ENCODE assay signal across 9 cellular contexts in genomic region chr13:45367995-45368394, GRCh38. TPM values are rescaled to one million over a fixed set of nuclear protein-coding genes. Genes with fewer than 3 reads are reported as not detected.
DNase-seq lines count a peak whose midpoint lies in the region; ATAC-seq, FAIRE-seq and TF ChIP-seq lines count a peak whose summit lies in the region.
"Had no signal": no experiment of that assay in that cellular context is flagged by ENCODE, and none has a peak within 500 bp of the region (broad histone marks: within the 10 kb centered on the region; RNA-seq: fewer than 3 reads in every experiment).

No MANE protein-coding gene starts in this region.

- H3K36me3 Mint-ChIP-seq in activated naive CD8-positive, alpha-beta T cell treated with anti-CD3 and anti-CD28 coated beads, Interleukin-2, amount 50 U/mL, for 24 hours (ENCODE audit: low read depth), result peaks cover 13% of the 10 kb centered on the region

- H4K20me1 ChIP-seq in MM.1S (ENCODE audit: insufficient read depth, low read length) (no peaks in the 10 kb centered on the region), HepG2 (ENCODE audit: insufficient read depth, low read length) (no peaks in the 10 kb centered on the region)

- H3K4me2 ChIP-seq in MM.1S (ENCODE audit: low read depth, low read length) (no peak overlapping the region), HepG2 (ENCODE audit: low read depth, low read length) (no peak overlapping the region)

- ATAC-seq in activated naive CD8-positive, alpha-beta T cell treated with anti-CD3 and anti-CD28 coated beads, Interleukin-2, amount 50 U/mL, for 24 hours, result peak; percentile 21
- peak; percentile 27; the same call in 1 of the 3 replicates for ATAC-seq in HepG2
- ATAC-seq in GM18517 (IDR thresholded peaks at IDR 0.05; ENCODE audit: unreplicated experiment), result no peak

- intact Hi-C loops in HepG2 (cut with micrococcal nuclease; ENCODE audit: unreplicated experiment), result no loop called here

- no peak for TF ChIP-seq RAD21 in HepG2 (CRISPR knock-in tag; IDR thresholded peaks at IDR 0.05)

- no peak overlapping the region for H2AFZ ChIP-seq in MM.1S (ENCODE audit: low read length)
- H2AFZ ChIP-seq in HepG2 (ENCODE audit: low read length), result no peak overlapping the region

- no peak for DNase-seq in MM.1S
- DNase-seq in activated naive CD8-positive, alpha-beta T cell treated with anti-CD3 and anti-CD28 coated beads, Interleukin-2, amount 50 U/mL, for 24 hours, result no peak
- DNase-seq in HepG2 (ENCODE audit: low spot score), result no peak
- DNase-seq in NCI-H345 treated with DMSO at 0.1 percent for 48 hours (lab: John Stamatoyannopoulos, UW; ENCODE audit: unreplicated experiment), result no peak
- DNase-seq in NCI-H1694 (lab: John Stamatoyannopoulos, UW), result no peak
- DNase-seq in GM19239 (ENCODE audit: insufficient read length, low spot score), result no peak
- DNase-seq: BE2C had no signal

- no peaks in the 10 kb centered on the region for H3K27me3 ChIP-seq in MM.1S (replicated peaks; ENCODE audit: insufficient read depth, low read length)
- no peaks in the 10 kb centered on the region for H3K27me3 ChIP-seq in HepG2 (ENCODE audit: control insufficient read depth in 1 of 2, insufficient read depth in 2 of 2, low read length in 2 of 2)
- H3K27me3 ChIP-seq: BE2C had no signal

- in situ Hi-C loops in HepG2 (cut with HindIII; ENCODE audit: extremely low pct_ligation_motif_present, low pct_unique_long_range_greater_than_20kb), result no loop called here

- no peaks in the 10 kb centered on the region for H3F3A ChIP-seq in MM.1S (ENCODE audit: insufficient read depth, low read length)

- POLR2A ChIA-PET in HepG2 (lab: Yijun Ruan, JAX), result no interaction called here

- no peaks in the 10 kb centered on the region for H3K4me1 ChIP-seq in MM.1S (ENCODE audit: low read length)
- peaks cover 18% of the 10 kb centered on the region for H3K4me1 ChIP-seq in HepG2 (ENCODE audit: insufficient read depth, low read length)
- H3K4me1 ChIP-seq: BE2C had no signal

- FAIRE-seq in HepG2 (lab: Jason Lieb, UNC) (no peak), GM19239 (lab: Jason Lieb, UNC) (no peak)

- no peak for TF ChIP-seq POLR2A in HepG2 (IDR thresholded peaks at IDR 0.05; ENCODE audit: insufficient read depth in 1 of 2, low read depth in 2 of 2, low read length in 2 of 2)

- no peaks in the 10 kb centered on the region for H3K9me3 Mint-ChIP-seq in activated naive CD8-positive, alpha-beta T cell treated with anti-CD3 and anti-CD28 coated beads, Interleukin-2, amount 50 U/mL, for 24 hours

- H3K4me3 ChIP-seq in MM.1S (ENCODE audit: low read length) (no peak overlapping the region), HepG2 (replicated peaks in 1 of 3; ENCODE audit: insufficient read depth in 1 of 3, low read depth in 2 of 3, low read length in 3 of 3) (no peak overlapping the region)

- TF ChIP-seq EP300 in HepG2 (IDR thresholded peaks at IDR 0.05; ENCODE audit: low read depth in 2 of 2, low read length in 2 of 2) (no peak), HepG2 (CRISPR knock-in tag; IDR thresholded peaks at IDR 0.05; ENCODE audit: borderline replicate concordance) (no peak)

- no peaks in the 10 kb centered on the region for H3K9me2 ChIP-seq in MM.1S (replicated peaks; ENCODE audit: insufficient read depth, low read length)

- H3K9me3 ChIP-seq in MM.1S (replicated peaks; ENCODE audit: insufficient read depth, low read length) (no peaks in the 10 kb centered on the region), HepG2 (ENCODE audit: low read length) (no peaks in the 10 kb centered on the region)
- H3K9me3 ChIP-seq: BE2C had no signal

- TF ChIP-seq CTCF in C4-2B (conservative IDR thresholded peaks at IDR 0.05) (no peak), MM.1S (IDR thresholded peaks at IDR 0.05; ENCODE audit: low read length) (no peak), HepG2 (CRISPR knock-in tag; IDR thresholded peaks at IDR 0.05) (no peak)

- H3K4me3 Mint-ChIP-seq in activated naive CD8-positive, alpha-beta T cell treated with anti-CD3 and anti-CD28 coated beads, Interleukin-2, amount 50 U/mL, for 24 hours, result no peak overlapping the region

- H3K27ac Mint-ChIP-seq in activated naive CD8-positive, alpha-beta T cell treated with anti-CD3 and anti-CD28 coated beads, Interleukin-2, amount 50 U/mL, for 24 hours, result peak overlapping the region; percentile 80

- H3K9ac ChIP-seq in MM.1S (ENCODE audit: low read length) (no peak overlapping the region), HepG2 (ENCODE audit: insufficient read depth, low read depth, low read length) (no peak overlapping the region)

- no peaks in the 10 kb centered on the region for H3K36me3 ChIP-seq in MM.1S (replicated peaks; ENCODE audit: insufficient read depth, low read length)
- H3K36me3 ChIP-seq in HepG2 (replicated peaks in 1 of 2; ENCODE audit: control insufficient read depth in 1 of 2, insufficient read depth in 2 of 2, low read length in 2 of 2), result peaks cover 2 to 11% of the 10 kb centered on the region in 2 experiments; a peak in 4 of 5 replicates
- H3K36me3 ChIP-seq: BE2C had no signal

- no peaks in the 10 kb centered on the region for H3K27me3 Mint-ChIP-seq in activated naive CD8-positive, alpha-beta T cell treated with anti-CD3 and anti-CD28 coated beads, Interleukin-2, amount 50 U/mL, for 24 hours

- H3K27ac ChIP-seq in C4-2B, result peak overlapping the region; percentile 3; the same call in 1 of the 2 replicates
- H3K27ac ChIP-seq in MM.1S (ENCODE audit: low read length), result peak overlapping the region; percentile 42; the same call in 1 of the 2 replicates
- no peak overlapping the region for H3K27ac ChIP-seq in HepG2 (ENCODE audit: extremely low read length, insufficient read depth, low read length)

- no TSS peak for BruUV-seq in HepG2 (replicated peaks; lab: Mats Ljungman, UMichigan)

- CTCF ChIA-PET in HepG2 (lab: Yijun Ruan, JAX; ENCODE audit: low intra/inter-chr PET ratio, low total read pairs), result no interaction called here

- H3K4me1 Mint-ChIP-seq in activated naive CD8-positive, alpha-beta T cell treated with anti-CD3 and anti-CD28 coated beads, Interleukin-2, amount 50 U/mL, for 24 hours, result peaks cover 52% of the 10 kb centered on the region

- WGBS in HepG2 (ENCODE audit: low lambda C conversion rate), result 92% methylated on average over 5 of the region's 5 CpGs

- H3K79me2 ChIP-seq in MM.1S (ENCODE audit: low read length) (no peaks in the 10 kb centered on the region), HepG2 (ENCODE audit: insufficient read depth, low read length) (no peaks in the 10 kb centered on the region)

TF ChIP-seq in HepG2, 621 proteins besides CTCF, POLR2A, EP300 and RAD21 (continues in another document):
- no peak for TF ChIP-seq ZNF746 (CRISPR knock-in tag; IDR thresholded peaks at IDR 0.05)

RNA-seq across cellular contexts. Expression of gene TPT1, which starts 27.0 kb away (rescaled TPM):
- 2,953 and 3,643 TPM in 2 replicates for total RNA-seq in HepG2 (2016; rRNA removed; fragmentation: Illumina TruSeq; extraction: Trizol)
- total RNA-seq in HepG2 (2016; cell fraction: cytosol; rRNA removed; fragmentation: Illumina TruSeq; extraction: Trizol; ENCODE audit: low read depth), result 5,303 and 6,664 TPM in 2 replicates
- 2,970 and 3,542 TPM in 2 replicates for total RNA-seq in HepG2 (2016; cell fraction: insoluble cytoplasmic fraction; rRNA removed; fragmentation: Illumina TruSeq; extraction: Trizol)
- total RNA-seq in HepG2 (2016; cell fraction: membrane; rRNA removed; fragmentation: Illumina TruSeq; extraction: Trizol), result 9,739 and 11,902 TPM in 2 replicates
- 1,024 and 1,100 TPM in 2 replicates for total RNA-seq in HepG2 (2016; cell fraction: nucleus; rRNA removed; fragmentation: Illumina TruSeq; extraction: Trizol)
- polyA plus RNA-seq in HepG2 (2011; rRNA removed), result 3,043 and 3,594 TPM in 2 replicates
- polyA plus RNA-seq in HepG2 (2011; cell fraction: cytosol; rRNA removed), result 2,836 and 4,004 TPM in 2 replicates
- 570 and 845 TPM in 2 replicates for polyA plus RNA-seq in HepG2 (2011; cell fraction: nucleus; rRNA removed)
- 5,337 and 5,704 TPM in 2 replicates for polyA plus RNA-seq in HepG2 (2012)
- 11,602 and 12,956 TPM in 2 replicates for polyA plus RNA-seq in HepG2 (2016; cell fraction: cytosol; fragmentation: Illumina TruSeq; extraction: Trizol; ENCODE audit: low read depth)
- 5,783 and 5,848 TPM in 2 replicates for polyA plus RNA-seq in HepG2 (2016; cell fraction: insoluble cytoplasmic fraction; fragmentation: Illumina TruSeq; extraction: Trizol; ENCODE audit: low read depth)
- polyA plus RNA-seq in HepG2 (2016; cell fraction: membrane; fragmentation: Illumina TruSeq; extraction: Trizol; ENCODE audit: low read depth), result 16,998 and 18,264 TPM in 2 replicates
- 2,722 and 2,790 TPM in 2 replicates for polyA plus RNA-seq in HepG2 (2016; cell fraction: nucleus; fragmentation: Illumina TruSeq; extraction: Trizol; ENCODE audit: insufficient read depth, low read depth)
- polyA minus RNA-seq in HepG2 (2011; rRNA and poly(A)+ RNA removed; ENCODE audit: low replicate concordance), result 500 and 577 TPM in 2 replicates
- polyA minus RNA-seq in HepG2 (2011; cell fraction: cytosol; rRNA and poly(A)+ RNA removed), result 1,023 and 1,248 TPM in 2 replicates
- polyA minus RNA-seq in HepG2 (2011; cell fraction: nucleus; rRNA and poly(A)+ RNA removed), result 474 and 559 TPM in 2 replicates

RNA-seq across cellular contexts. Expression of gene SLC25A30, which starts 50.2 kb away (rescaled TPM):
- total RNA-seq in HepG2 (2016; rRNA removed; fragmentation: Illumina TruSeq; extraction: Trizol), result 22.5 and 51.1 TPM in 2 replicates
- 19.7 and 21.5 TPM in 2 replicates for total RNA-seq in HepG2 (2016; cell fraction: cytosol; rRNA removed; fragmentation: Illumina TruSeq; extraction: Trizol; ENCODE audit: low read depth)
- 23.8 and 44.2 TPM in 2 replicates for total RNA-seq in HepG2 (2016; cell fraction: insoluble cytoplasmic fraction; rRNA removed; fragmentation: Illumina TruSeq; extraction: Trizol)
- total RNA-seq in HepG2 (2016; cell fraction: membrane; rRNA removed; fragmentation: Illumina TruSeq; extraction: Trizol), result 31.3 and 31.8 TPM in 2 replicates
- total RNA-seq in HepG2 (2016; cell fraction: nucleus; rRNA removed; fragmentation: Illumina TruSeq; extraction: Trizol), result 20.6 and 22.5 TPM in 2 replicates
- polyA plus RNA-seq in HepG2 (2011; rRNA removed), result 19.6 and 19.9 TPM in 2 replicates
- 13.8 and 15.3 TPM in 2 replicates for polyA plus RNA-seq in HepG2 (2011; cell fraction: cytosol; rRNA removed)
- polyA plus RNA-seq in HepG2 (2011; cell fraction: nucleus; rRNA removed), result 14.3 and 16.7 TPM in 2 replicates
- 19.1 and 23.4 TPM in 2 replicates for polyA plus RNA-seq in HepG2 (2012)
- 5.3 and 5.9 TPM in 2 replicates for polyA plus RNA-seq in HepG2 (2016; cell fraction: cytosol; fragmentation: Illumina TruSeq; extraction: Trizol; ENCODE audit: low read depth)
- polyA plus RNA-seq in HepG2 (2016; cell fraction: insoluble cytoplasmic fraction; fragmentation: Illumina TruSeq; extraction: Trizol; ENCODE audit: low read depth), result 38.7 and 39.7 TPM in 2 replicates
- polyA plus RNA-seq in HepG2 (2016; cell fraction: membrane; fragmentation: Illumina TruSeq; extraction: Trizol; ENCODE audit: low read depth), result 10.5 and 13.7 TPM in 2 replicates
- 32.3 and 39.0 TPM in 2 replicates for polyA plus RNA-seq in HepG2 (2016; cell fraction: nucleus; fragmentation: Illumina TruSeq; extraction: Trizol; ENCODE audit: insufficient read depth, low read depth)
- polyA minus RNA-seq in HepG2 (2011; rRNA and poly(A)+ RNA removed; ENCODE audit: low replicate concordance), result 8.8 and 61.2 TPM in 2 replicates
- 24.5 and 28.9 TPM in 2 replicates for polyA minus RNA-seq in HepG2 (2011; cell fraction: cytosol; rRNA and poly(A)+ RNA removed)
- 27.6 and 30.8 TPM in 2 replicates for polyA minus RNA-seq in HepG2 (2011; cell fraction: nucleus; rRNA and poly(A)+ RNA removed)
